16 cellular contexts compared by ENCODE assay signal in genomic region chr2:230922951-230923717, GRCh38. TPM values are rescaled to one million over a fixed set of nuclear protein-coding genes. Genes with fewer than 3 reads are reported as not detected.
A peak's percentile ranks its signal among the peaks of the same experiment; 100 is the strongest.
DNase-seq lines count a peak whose midpoint lies in the region; ATAC-seq and TF ChIP-seq lines count a peak whose summit lies in the region.
"Had no signal": no experiment of that assay in that cellular context is flagged by ENCODE, and none has a peak within 500 bp of the region (broad histone marks: within the 10 kb centered on the region; RNA-seq: fewer than 3 reads in every experiment).

No MANE protein-coding gene starts in this region.

- no peak for ATAC-seq in activated CD4-positive, alpha-beta T cell treated with anti-CD3 and anti-CD28 coated beads for 36 hours
- ATAC-seq in activated B cell treated with CpG ODN at 0.5 μM for 24 hours (ENCODE audit: low read depth) (no peak), GM19467 (IDR thresholded peaks at IDR 0.05; ENCODE audit: unreplicated experiment) (no peak)
- no peak for ATAC-seq in central memory CD8-positive, alpha-beta T cell (replicated peaks; ENCODE audit: extremely low read depth, poor library complexity, severe bottlenecking)

- peak overlapping the region; percentile 76 for H3K4me3 Mint-ChIP-seq in activated CD4-positive, alpha-beta T cell treated with anti-CD3 and anti-CD28 coated beads for 36 hours
- H3K4me3 Mint-ChIP-seq in activated B cell treated with CpG ODN at 0.5 μM for 24 hours: no peak overlapping the region
- H3K4me3 Mint-ChIP-seq in central memory CD8-positive, alpha-beta T cell: peak overlapping the region; percentile 87
- H3K4me3 Mint-ChIP-seq: neural crest cell had no signal

- TF ChIP-seq CTCF in activated B cell treated with CpG ODN at 0.5 μM for 24 hours (IDR thresholded peaks at IDR 0.05): no peak
- no peak for TF ChIP-seq CTCF in spleen (IDR thresholded peaks at IDR 0.05 in 8 of 11, conservative IDR thresholded peaks at IDR 0.05 in 3 of 11)

- peaks cover 78% of the 10 kb centered on the region for H3K4me1 Mint-ChIP-seq in activated CD4-positive, alpha-beta T cell treated with anti-CD3 and anti-CD28 coated beads for 36 hours
- H3K4me1 Mint-ChIP-seq in activated B cell treated with CpG ODN at 0.5 μM for 24 hours: peaks cover 43% of the 10 kb centered on the region
- H3K4me1 Mint-ChIP-seq in central memory CD8-positive, alpha-beta T cell: peaks cover 33% of the 10 kb centered on the region

- intact Hi-C loops in activated CD4-positive, alpha-beta T cell treated with anti-CD3 and anti-CD28 coated beads for 36 hours (cut with DNase I, micrococcal nuclease): loop anchor here (5.0 kb wide), 3 partner anchors 34 to 266 kb away; partner anchors contain the start of gene PSMD1 (in 1 of the 2)
- intact Hi-C loops in activated B cell treated with CpG ODN at 0.5 μM for 24 hours (cut with micrococcal nuclease) (no loop called here), spleen (cut with DNase I; ENCODE audit: low total_unique reads) (no loop called here)

- CTCF ChIA-PET in activated CD4-positive, alpha-beta T cell treated with anti-CD3 and anti-CD28 coated beads for 36 hours (lab: Charles Lee): interaction anchor here (1.0 to 2.2 kb wide), 5 partner anchors 13 to 56 kb away, joined by 3 to 8 read pairs (median 4); no protein-coding TSS in a partner anchor
- CTCF ChIA-PET in activated B cell treated with CpG ODN at 0.5 μM for 24 hours (lab: Charles Lee): no interaction called here

- WGBS in spleen, 5 donors: 84 to 91% (median 87%) methylated on average over 14 to 16 of the region's 16 CpGs

- no peaks in the 10 kb centered on the region for H3K36me3 Mint-ChIP-seq in activated CD4-positive, alpha-beta T cell treated with anti-CD3 and anti-CD28 coated beads for 36 hours (ENCODE audit: low read depth)
- no peaks in the 10 kb centered on the region for H3K36me3 Mint-ChIP-seq in activated B cell treated with CpG ODN at 0.5 μM for 24 hours (ENCODE audit: low read depth)
- H3K36me3 Mint-ChIP-seq in central memory CD8-positive, alpha-beta T cell (ENCODE audit: insufficient read depth): peaks cover 5% of the 10 kb centered on the region

- TF ChIP-seq POLR2A in spleen (IDR thresholded peaks at IDR 0.05): no peak

- H3K27me3 Mint-ChIP-seq in activated CD4-positive, alpha-beta T cell treated with anti-CD3 and anti-CD28 coated beads for 36 hours: peaks cover 4% of the 10 kb centered on the region
- no peaks in the 10 kb centered on the region for H3K27me3 Mint-ChIP-seq in activated B cell treated with CpG ODN at 0.5 μM for 24 hours
- peaks cover 44% of the 10 kb centered on the region for H3K27me3 Mint-ChIP-seq in central memory CD8-positive, alpha-beta T cell

- H3K4me3 ChIP-seq in spleen: peak overlapping the region in 1 of 8 donors; percentile 67
- H3K4me3 ChIP-seq: left ventricle myocardium inferior had no signal

- peak overlapping the region in 1 of 8 donors; percentile 80 for H3K27ac ChIP-seq in spleen
- H3K27ac ChIP-seq: left ventricle myocardium inferior had no signal

- POLR2A ChIA-PET in activated CD4-positive, alpha-beta T cell treated with anti-CD3 and anti-CD28 coated beads for 36 hours (lab: Charles Lee): no interaction called here
- POLR2A ChIA-PET in activated B cell treated with CpG ODN at 0.5 μM for 24 hours (lab: Charles Lee): no interaction called here

- H3K9me3 Mint-ChIP-seq in activated CD4-positive, alpha-beta T cell treated with anti-CD3 and anti-CD28 coated beads for 36 hours (ENCODE audit: low read depth): no peaks in the 10 kb centered on the region
- no peaks in the 10 kb centered on the region for H3K9me3 Mint-ChIP-seq in activated B cell treated with CpG ODN at 0.5 μM for 24 hours
- no peaks in the 10 kb centered on the region for H3K9me3 Mint-ChIP-seq in central memory CD8-positive, alpha-beta T cell
- H3K9me3 Mint-ChIP-seq: neural crest cell had no signal

- H3K27me3 ChIP-seq in spleen (replicated peaks in 1 of 7): no peaks in the 10 kb centered on the region

- no peak for DNase-seq in activated CD4-positive, alpha-beta T cell treated with anti-CD3 and anti-CD28 coated beads for 36 hours
- DNase-seq in activated CD4-positive, alpha-beta T cell treated with anti-CD3 and anti-CD28 coated beads for 48 hours: no peak
- DNase-seq in activated B cell treated with CpG ODN at 0.5 μM for 24 hours (peak; percentile 8), spleen (peak; percentile 58), GM19240 (ENCODE audit: insufficient read length, low spot score) (no peak), mucosa of gallbladder (ENCODE audit: low spot score) (no peak)
- DNase-seq in central memory CD8-positive, alpha-beta T cell (ENCODE audit: low spot score in 2 of 2): no peak
- DNase-seq: 8988T, cortex of kidney, left ventricle myocardium inferior, MM.1S, Right ventricle myocardium superior, T1000 had no signal

- H3K4me1 ChIP-seq in spleen: peaks cover 0 to 23% (median 17%) of the 10 kb centered on the region in 6 donors
- H3K4me1 ChIP-seq: left ventricle myocardium inferior had no signal

- H3K9me3 ChIP-seq in spleen: no peaks in the 10 kb centered on the region
- H3K9me3 ChIP-seq: left ventricle myocardium inferior had no signal

- H3K36me3 ChIP-seq in spleen: no peaks in the 10 kb centered on the region
- H3K36me3 ChIP-seq: left ventricle myocardium inferior had no signal

- peak overlapping the region; percentile 95 for H3K27ac Mint-ChIP-seq in activated CD4-positive, alpha-beta T cell treated with anti-CD3 and anti-CD28 coated beads for 36 hours
- H3K27ac Mint-ChIP-seq in activated B cell treated with CpG ODN at 0.5 μM for 24 hours: peak overlapping the region; percentile 44
- no peak overlapping the region for H3K27ac Mint-ChIP-seq in central memory CD8-positive, alpha-beta T cell (ENCODE audit: low read depth)

RNA-seq across cellular contexts. Expression of gene GPR55, which starts 1.9 kb away (rescaled TPM):
- 1 to 10 TPM; 3.6 to 4.0 TPM for total RNA-seq in activated CD4-positive, alpha-beta T cell treated with anti-CD3 and anti-CD28 coated beads for 36 hours
- total RNA-seq in activated B cell treated with CpG ODN at 0.5 μM for 24 hours: 4.5 and 6.3 TPM in 2 replicates
- total RNA-seq in spleen: 1 to 10 TPM; 2.5 to 6.8 (median 5.2) TPM
- polyA plus RNA-seq in spleen: 1 to 10 TPM in 2 of 3 donors, under 1 TPM in 1; 0.86 to 2.0 (median 1.7) TPM
- total RNA-seq in mucosa of gallbladder: 0.37 TPM
- total RNA-seq: fibroblast of lung, left ventricle myocardium inferior, neural crest cell, Right ventricle myocardium superior had no signal
- polyA plus RNA-seq: fibroblast of lung had no signal

RNA-seq across cellular contexts. Expression of gene ITM2C, which starts 58.4 kb away (rescaled TPM):
- 10 to 100 TPM; 29.6 to 32.9 TPM for total RNA-seq in activated CD4-positive, alpha-beta T cell treated with anti-CD3 and anti-CD28 coated beads for 36 hours
- total RNA-seq in activated B cell treated with CpG ODN at 0.5 μM for 24 hours: 102 and 117 TPM in 2 replicates
- 100 to 1,000 TPM in 2 of 7 donors, 10 to 100 TPM in 5; 58.5 to 150 (median 87.6) TPM for total RNA-seq in spleen
- 100 to 1,000 TPM in 2 of 3 donors, 10 to 100 TPM in 1; 97.5 to 148 (median 108) TPM for polyA plus RNA-seq in spleen
- total RNA-seq in mucosa of gallbladder: 195 TPM

Comparison
In these comparisons a context has a peak if more than half of its experiments do, and no peak if none do; other contexts are left out.
1. DNase-seq: peak in activated B cell treated with CpG ODN at 0.5 μM for 24 hours (single experiment) and spleen (single experiment); none in activated CD4-positive, alpha-beta T cell treated with anti-CD3 and anti-CD28 coated beads for 36 hours (single experiment), activated CD4-positive, alpha-beta T cell treated with anti-CD3 and anti-CD28 coated beads for 48 hours (single experiment), central memory CD8-positive, alpha-beta T cell (0 of 2), GM19240 (single experiment) and mucosa of gallbladder (single experiment).
2. intact Hi-C loops: an anchor here in activated CD4-positive, alpha-beta T cell treated with anti-CD3 and anti-CD28 coated beads for 36 hours (5.0 kb wide); none called in activated B cell treated with CpG ODN at 0.5 μM for 24 hours and spleen.